9 cellular contexts compared by ENCODE assay signal in the genomic region with DNA sequence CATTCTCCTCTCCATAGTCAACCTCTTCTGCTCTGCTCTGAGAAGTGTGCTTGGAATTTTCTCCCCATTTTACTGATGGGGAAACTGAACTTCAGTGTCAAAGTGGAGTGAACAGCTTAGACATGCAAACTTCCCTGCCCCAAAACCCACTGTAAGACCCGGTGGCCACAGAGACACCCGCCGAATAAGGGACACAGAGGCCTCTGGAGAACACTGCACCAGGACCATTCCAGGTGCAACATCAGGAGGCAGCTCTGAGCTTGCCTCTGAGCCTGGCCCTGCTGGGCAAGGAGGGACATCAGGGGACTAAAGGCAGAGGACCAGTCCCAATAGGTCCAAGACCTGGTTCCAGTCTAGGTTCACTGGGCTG. TPM values are rescaled to one million over a fixed set of nuclear protein-coding genes. Genes with fewer than 3 reads are reported as not detected.
A peak's percentile ranks its signal among the peaks of the same experiment; 100 is the strongest.
DNase-seq lines count a peak whose midpoint lies in the region; ATAC-seq and TF ChIP-seq lines count a peak whose summit lies in the region.
"Had no signal": no experiment of that assay in that cellular context is flagged by ENCODE, and none has a peak within 500 bp of the region (broad histone marks: within the 10 kb centered on the region; RNA-seq: fewer than 3 reads in every experiment).

No MANE protein-coding gene starts in this region.

- H2AFZ ChIP-seq in mammary epithelial cell (ENCODE audit: low read depth, low read length) = no peak overlapping the region

- H3K4me2 ChIP-seq in mammary epithelial cell (ENCODE audit: insufficient read depth, low read depth, low read length) = peak overlapping the region; percentile 95

- H3K4me3 Mint-ChIP-seq in activated T-cell treated with anti-CD3 and anti-CD28 coated beads, Interleukin-2, amount 50 U/mL, for 4 hours = peak overlapping the region; percentile 97

- H3K27me3 Mint-ChIP-seq in activated T-cell treated with anti-CD3 and anti-CD28 coated beads, Interleukin-2, amount 50 U/mL, for 4 hours (ENCODE audit: low read depth) = no peaks in the 10 kb centered on the region

- in situ Hi-C loops in mammary epithelial cell (cut with MboI; ENCODE audit: low sequenced_read_pairs in 2 of 2) = no loop called here

- H3K9me3 ChIP-seq in mammary epithelial cell (replicated peaks; ENCODE audit: insufficient read depth, low read length) (no peaks in the 10 kb centered on the region), mesodermal cell (ENCODE audit: control insufficient read depth, low read length) (no peaks in the 10 kb centered on the region), upper lobe of left lung (no peaks in the 10 kb centered on the region)

- peak overlapping the region in 1 of 3 experiments; percentile 71 for H3K4me3 ChIP-seq in mammary epithelial cell (replicated peaks in 1 of 3; ENCODE audit: insufficient read depth in 1 of 3, low read depth in 2 of 3, low read length in 3 of 3)
- H3K4me3 ChIP-seq in mesodermal cell (ENCODE audit: extremely low read depth, insufficient read depth, low read length, poor library complexity, severe bottlenecking) = peak overlapping the region; percentile 69
- H3K4me3 ChIP-seq in upper lobe of left lung = peak overlapping the region in 3 of 4 donors; percentile 67 to 82 (median 74)

- DNase-seq in activated T-cell treated with anti-CD3 and anti-CD28 coated beads, Interleukin-2, amount 50 U/mL, for 4 hours = no peak
- no peak for DNase-seq in activated T-cell treated with anti-CD3 and anti-CD28 coated beads for 4 hours
- no peak for DNase-seq in mammary epithelial cell
- no peak for DNase-seq in upper lobe of left lung
- DNase-seq in stimulated activated CD8-positive, alpha-beta memory T cell treated with anti-CD3 and anti-CD28 coated beads, Interleukin-4, amount 100 ng/mL, for 48 hours = no peak
- DNase-seq: HCEC 1CT had no signal

- peak; percentile 12 to 19 for TF ChIP-seq CTCF in mammary epithelial cell (conservative IDR thresholded peaks at IDR 0.05 in 1 of 2, IDR thresholded peaks at IDR 0.05 in 1 of 2; ENCODE audit: extremely low read depth in 1 of 2, insufficient read depth in 1 of 2, low read depth in 1 of 2, low read length in 2 of 2)
- no peak for TF ChIP-seq CTCF in upper lobe of left lung (IDR thresholded peaks at IDR 0.05)

- peaks cover 80% of the 10 kb centered on the region for H3K4me1 Mint-ChIP-seq in activated T-cell treated with anti-CD3 and anti-CD28 coated beads, Interleukin-2, amount 50 U/mL, for 4 hours (ENCODE audit: low read depth)

- peaks cover 78% of the 10 kb centered on the region for H3K79me2 ChIP-seq in mammary epithelial cell (ENCODE audit: insufficient read depth, low read length)

- no peaks in the 10 kb centered on the region for H3K36me3 ChIP-seq in mammary epithelial cell (ENCODE audit: insufficient read depth, low read length)
- peaks cover 36% of the 10 kb centered on the region for H3K36me3 ChIP-seq in mesodermal cell (ENCODE audit: control insufficient read depth, insufficient read depth, low read length)
- no peaks in the 10 kb centered on the region for H3K36me3 ChIP-seq in upper lobe of left lung

- TF ChIP-seq EP300 in upper lobe of left lung (IDR thresholded peaks at IDR 0.05) = no peak

- intact Hi-C loops in mammary epithelial cell (cut with micrococcal nuclease) = loop anchor here (5.0 kb wide), 2 partner anchors 36 to 76 kb away; no protein-coding TSS in a partner anchor

- peaks cover 27% of the 10 kb centered on the region for H3K36me3 Mint-ChIP-seq in activated T-cell treated with anti-CD3 and anti-CD28 coated beads, Interleukin-2, amount 50 U/mL, for 4 hours (ENCODE audit: insufficient read depth)

- H4K20me1 ChIP-seq in mammary epithelial cell (ENCODE audit: insufficient read depth, low read length) = no peaks in the 10 kb centered on the region

- H3K9me3 Mint-ChIP-seq in activated T-cell treated with anti-CD3 and anti-CD28 coated beads, Interleukin-2, amount 50 U/mL, for 4 hours = no peaks in the 10 kb centered on the region

- H3K4me1 ChIP-seq in mammary epithelial cell (ENCODE audit: insufficient read depth, low read length) (peaks cover 52% of the 10 kb centered on the region), mesodermal cell (ENCODE audit: control insufficient read depth, insufficient read depth, low read length, poor library complexity, severe bottlenecking) (peaks cover 76% of the 10 kb centered on the region), upper lobe of left lung (peaks cover 78 to 90% (median 88%) of the 10 kb centered on the region in 4 donors)

- BruUV-seq in mammary epithelial cell (replicated peaks; lab: Mats Ljungman, UMichigan) = no TSS peak

- CTCF ChIA-PET in mammary epithelial cell (lab: Charles Lee; ENCODE audit: low non-redundant PET) = no interaction called here

- H3K27ac ChIP-seq in mammary epithelial cell (ENCODE audit: insufficient read depth, low read depth, low read length) = no peak overlapping the region
- H3K27ac ChIP-seq in mesodermal cell (ENCODE audit: low read depth, low read length, severe bottlenecking) = peak overlapping the region; percentile 73
- peak overlapping the region; percentile 97 to 99 (median 98) for H3K27ac ChIP-seq in upper lobe of left lung

- H3K27me3 ChIP-seq in mammary epithelial cell (ENCODE audit: insufficient read depth, low read length) (no peaks in the 10 kb centered on the region), upper lobe of left lung (no peaks in the 10 kb centered on the region)

- H3K9ac ChIP-seq in mammary epithelial cell (ENCODE audit: insufficient read depth, low read length) = no peak overlapping the region

- no peak for ATAC-seq in activated T-cell treated with anti-CD3 and anti-CD28 coated beads, Interleukin-2, amount 50 U/mL, for 4 hours
- ATAC-seq in upper lobe of left lung (ENCODE audit: low FRiP score in 2 of 2) (no peak), GM21360 (IDR thresholded peaks at IDR 0.05; ENCODE audit: unreplicated experiment) (no peak), HG03457 (IDR thresholded peaks at IDR 0.05; ENCODE audit: unreplicated experiment) (no peak)

- dilution Hi-C loops in mammary epithelial cell (cut with HindIII; ENCODE audit: low sequenced_read_pairs) = loop anchor here (5.0 kb wide), 1 partner anchor 36 kb away; no protein-coding TSS in a partner anchor

- TF ChIP-seq POLR2A in upper lobe of left lung (IDR thresholded peaks at IDR 0.05) = no peak

- 89% methylated on average over 3 of the region's 3 CpGs for WGBS in mammary epithelial cell (ENCODE audit: low coverage, missing lambda C conversion rate)
- 90% methylated on average over 2 to 3 of the region's 3 CpGs for WGBS in mesodermal cell (ENCODE audit: insufficient coverage in 2 of 2), 2 experiments
- 69 to 70% methylated on average over 3 of the region's 3 CpGs for WGBS in upper lobe of left lung, 2 donors

RNA-seq across cellular contexts. Expression of a gene that starts 1.7 kb away (rescaled TPM):
- total RNA-seq in activated T-cell treated with anti-CD3 and anti-CD28 coated beads, Interleukin-2, amount 50 U/mL, for 4 hours = 100 to 1,000 TPM; 168 to 199 (median 199) TPM
- total RNA-seq in mammary epithelial cell (10 to 100 TPM; 17.7 to 72.1 TPM), upper lobe of left lung (100 to 1,000 TPM in 4 of 6 donors, 10 to 100 TPM in 2; 66.6 to 164 (median 126) TPM)
- 30.5 TPM for polyA plus RNA-seq in mammary epithelial cell
- 96.1 TPM for polyA minus RNA-seq in mammary epithelial cell
- polyA plus RNA-seq in mesodermal cell (2013, experiment 1 of 2) = 118 TPM
- 98.0 TPM for polyA plus RNA-seq in mesodermal cell (2013, experiment 2 of 2)

RNA-seq across cellular contexts. Expression of a gene that starts 45.0 kb away (rescaled TPM):
- 1 to 10 TPM; 4.0 to 5.2 (median 5.0) TPM for total RNA-seq in activated T-cell treated with anti-CD3 and anti-CD28 coated beads, Interleukin-2, amount 50 U/mL, for 4 hours
- total RNA-seq in mammary epithelial cell = 10 to 100 TPM; 22.0 to 29.3 TPM
- 11.8 TPM for polyA plus RNA-seq in mammary epithelial cell
- 22.0 TPM for polyA minus RNA-seq in mammary epithelial cell
- 13.9 TPM for polyA plus RNA-seq in mesodermal cell (2013, experiment 1 of 2)
- 14.5 TPM for polyA plus RNA-seq in mesodermal cell (2013, experiment 2 of 2)
- total RNA-seq in upper lobe of left lung = 10 to 100 TPM; 26.5 to 36.5 (median 33.9) TPM

RNA-seq across cellular contexts. Expression of a gene that starts 59.3 kb away (rescaled TPM):
- 1 to 10 TPM in 1 of 3 donors, under 1 TPM in 2; 0.55 to 1.3 (median 0.66) TPM for total RNA-seq in activated T-cell treated with anti-CD3 and anti-CD28 coated beads, Interleukin-2, amount 50 U/mL, for 4 hours
- total RNA-seq in mammary epithelial cell (10 to 100 TPM in 1 of 2 donors, 1 to 10 TPM in 1; 9.7 to 41.0 TPM), upper lobe of left lung (10 to 100 TPM; 19.0 to 94.0 (median 52.1) TPM)
- polyA plus RNA-seq in mammary epithelial cell = 6.2 TPM
- polyA minus RNA-seq in mammary epithelial cell = 10.0 TPM
- 17.1 TPM for polyA plus RNA-seq in mesodermal cell (2013, experiment 1 of 2)
- polyA plus RNA-seq in mesodermal cell (2013, experiment 2 of 2) = 11.3 TPM

Comparison
In these comparisons a context has a peak if more than half of its experiments do, and no peak if none do; other contexts are left out.
1. CTCF ChIP-seq: peak in mammary epithelial cell (2 of 2); none in upper lobe of left lung (0 of 6).
2. RNA of a gene that starts 59.3 kb away (total RNA-seq): 19.0 to 94.0 TPM in upper lobe of left lung and 9.7 to 41.0 TPM in mammary epithelial cell; 0.55 to 1.3 TPM in activated T-cell treated with anti-CD3 and anti-CD28 coated beads, Interleukin-2, amount 50 U/mL, for 4 hours; every median in the first group is over 4 times any median in the second.